Comparison of ENCODE assay signal across 19 cellular contexts in genomic region chr13:75492389-75492788, GRCh38. TPM values are rescaled to one million over a fixed set of nuclear protein-coding genes. Genes with fewer than 3 reads are reported as not detected.
DNase-seq lines count a peak whose midpoint lies in the region; ATAC-seq and TF ChIP-seq lines count a peak whose summit lies in the region.
"Had no signal": no experiment of that assay in that cellular context is flagged by ENCODE, and none has a peak within 500 bp of the region (broad histone marks: within the 10 kb centered on the region; RNA-seq: fewer than 3 reads in every experiment).

No MANE protein-coding gene starts in this region.

- no peak for TF ChIP-seq CTCF in AG10803 (conservative IDR thresholded peaks at IDR 0.05; ENCODE audit: low read length)

- no peak overlapping the region for H3K4me3 ChIP-seq in AG10803 (ENCODE audit: low read length)
- H3K4me3 ChIP-seq: left lung had no signal

- ATAC-seq in HG03097 (IDR thresholded peaks at IDR 0.05; ENCODE audit: low FRiP score, unreplicated experiment), result no peak
- ATAC-seq: activated naive CD8-positive, alpha-beta T cell treated with anti-CD3 and anti-CD28 coated beads, Interleukin-2, amount 50 U/mL, for 24 hours; left lung; WTC11 had no signal

- DNase-seq in AG10803 (ENCODE audit: low read depth), result peak; percentile 69
- DNase-seq in LHCN-M2 (ENCODE audit: low read depth), result peak; percentile 37
- peak; percentile 77 for DNase-seq in amniotic epithelial cell (ENCODE audit: low read depth)
- peak; percentile 43 for DNase-seq in fibroblast of peridontal ligament (ENCODE audit: extremely low read depth)
- no peak for DNase-seq in activated CD8-positive, alpha-beta memory T cell treated with anti-CD3 and anti-CD28 coated beads, Interleukin-2, amount 50 U/mL, for 4 hours
- no peak for DNase-seq in nucleus accumbens (lab: John Stamatoyannopoulos, UW)
- no peak for DNase-seq in T-helper 1 cell
- DNase-seq: activated CD4-positive, alpha-beta T cell treated with anti-CD3 and anti-CD28 coated beads, Interleukin-2, amount 50 U/mL, for 48 hours; activated effector memory CD4-positive, alpha-beta T cell treated with Interleukin-2 at 50 U/mL for 16 hours; activated naive CD8-positive, alpha-beta T cell treated with anti-CD3 and anti-CD28 coated beads, Interleukin-2, amount 50 U/mL, for 24 hours; CD4-positive, CD25-positive, alpha-beta regulatory T cell; foreskin melanocyte; GF-D8; left lung; NCI-H1436; NCI-H510A treated with DMSO at 0.1 percent for 48 hours; RPMI8226 had no signal

RNA-seq across cellular contexts. Expression of gene TBC1D4, which starts 10.4 kb away (rescaled TPM):
- 7.4 and 11.5 TPM in 2 replicates for total RNA-seq in LHCN-M2 (2014; rRNA removed)
- 4.7 TPM for polyA plus RNA-seq in LHCN-M2 (2012)

RNA-seq across cellular contexts. Expression of gene COMMD6, which starts 45.3 kb away (rescaled TPM):
- total RNA-seq in LHCN-M2 (2014; rRNA removed), result 58.4 and 125 TPM in 2 replicates
- 353 TPM for polyA plus RNA-seq in LHCN-M2 (2012)

RNA-seq across cellular contexts. Expression of gene UCHL3, which starts 57.2 kb away (rescaled TPM):
- 53.8 and 60.7 TPM in 2 replicates for total RNA-seq in LHCN-M2 (2014; rRNA removed)
- polyA plus RNA-seq in LHCN-M2 (2012), result 50.6 TPM

Comparison
In these comparisons a context has a peak if more than half of its experiments do, and no peak if none do; other contexts are left out.
1. DNase-seq: peak in AG10803 (single experiment), LHCN-M2 (single experiment), amniotic epithelial cell (single experiment) and fibroblast of peridontal ligament (single experiment); none in activated CD8-positive, alpha-beta memory T cell treated with anti-CD3 and anti-CD28 coated beads, Interleukin-2, amount 50 U/mL, for 4 hours (single experiment), nucleus accumbens (0 of 56) and T-helper 1 cell (0 of 5).